In genomic region chr17:8138672-8139371, GRCh38 we compare ENCODE assay signal across 8 cellular contexts. TPM values are rescaled to one million over a fixed set of nuclear protein-coding genes. Genes with fewer than 3 reads are reported as not detected.
DNase-seq lines count a peak whose midpoint lies in the region; ATAC-seq, FAIRE-seq and TF ChIP-seq lines count a peak whose summit lies in the region.

No MANE protein-coding gene starts in this region.

- FAIRE-seq in GM19239 (lab: Jason Lieb, UNC) = peak; percentile 100

- CTCF ChIA-PET in BJ (lab: Yijun Ruan, JAX) = interaction anchor here (0.6 to 3.3 kb wide), 12 partner anchors 9 to 110 kb away, joined by 3 to 31 read pairs (median 6); partner anchors contain the start of genes ALOXE3 and HES7

- POLR2A ChIA-PET in BJ (lab: Charles Lee) = interaction anchor here (1.1 to 1.9 kb wide), 2 partner anchors 18 to 20 kb away, joined by 6 to 16 read pairs; no protein-coding TSS in a partner anchor

- TF ChIP-seq CTCF in BJ (IDR thresholded peaks at IDR 0.05; ENCODE audit: insufficient read depth, low read depth, low read length) (peak; percentile 86), coronary artery (IDR thresholded peaks at IDR 0.05) (peak; percentile 93)

- H3K27ac ChIP-seq in coronary artery = peak overlapping the region; percentile 89 to 93

- peak; percentile 92 for DNase-seq in BJ (ENCODE audit: low read depth)
- DNase-seq in GM19239 (ENCODE audit: insufficient read length, low spot score) = peak; percentile 86
- DNase-seq in NCI-H524 (lab: John Stamatoyannopoulos, UW) = peak; percentile 76 to 91
- peak; percentile 98 for DNase-seq in activated CD4-positive, alpha-beta T cell treated with anti-CD3 and anti-CD28 coated beads for 48 hours
- DNase-seq in coronary artery (ENCODE audit: low spot score) = peak; percentile 96
- peak; percentile 87 for DNase-seq in left lobe of liver (ENCODE audit: low spot score)
- DNase-seq in stimulated activated CD4-positive, alpha-beta T cell treated with anti-CD3 and anti-CD28 coated beads, Interleukin-2, amount 100 ng/mL, for 24 hours = peak; percentile 98

- peak; percentile 81 for ATAC-seq in HG03442 (IDR thresholded peaks at IDR 0.05; ENCODE audit: unreplicated experiment)
- peak; percentile 80 for ATAC-seq in left lobe of liver

- peak overlapping the region; percentile 47 for H3K4me3 ChIP-seq in BJ (ENCODE audit: low read depth, low read length)
- H3K4me3 ChIP-seq in coronary artery = peak overlapping the region; percentile 56

- no peaks in the 10 kb centered on the region for H3K27me3 ChIP-seq in BJ (ENCODE audit: control insufficient read depth, insufficient read depth, low read length)

- H3K36me3 ChIP-seq in BJ (ENCODE audit: control insufficient read depth, insufficient read depth, low read length) = peaks cover 19% of the 10 kb centered on the region

RNA-seq across cellular contexts. Expression of gene PER1, which starts 13.4 kb away (rescaled TPM):
- 5.1 and 7.7 TPM in 2 replicates for polyA plus RNA-seq in BJ (2011; rRNA removed)
- 11.4 and 32.7 TPM in 2 replicates for polyA minus RNA-seq in BJ (2011; rRNA and poly(A)+ RNA removed)
- total RNA-seq in left lobe of liver = 108 TPM

RNA-seq across cellular contexts. Expression of gene HES7, which starts 14.9 kb away (rescaled TPM):
- not detected in 2 replicates for polyA plus RNA-seq in BJ (2011; rRNA removed)
- polyA minus RNA-seq in BJ (2011; rRNA and poly(A)+ RNA removed) = 0.09 TPM in 1 of 2 replicates, not detected in the other
- total RNA-seq in left lobe of liver = not detected

RNA-seq across cellular contexts. Expression of gene ALOXE3, which starts 20.5 kb away (rescaled TPM):
- polyA plus RNA-seq in BJ (2011; rRNA removed) = 0.04 and 0.10 TPM in 2 replicates
- polyA minus RNA-seq in BJ (2011; rRNA and poly(A)+ RNA removed) = 0.05 TPM in 1 of 2 replicates, not detected in the other
- not detected for total RNA-seq in left lobe of liver

RNA-seq across cellular contexts. Expression of gene VAMP2, which starts 23.9 kb away (rescaled TPM):
- polyA plus RNA-seq in BJ (2011; rRNA removed) = 20.1 and 22.8 TPM in 2 replicates
- 7.4 and 9.6 TPM in 2 replicates for polyA minus RNA-seq in BJ (2011; rRNA and poly(A)+ RNA removed)
- total RNA-seq in left lobe of liver = 18.1 TPM

RNA-seq across cellular contexts. Expression of gene TMEM107, which starts 37.4 kb away (rescaled TPM):
- 13.6 and 14.5 TPM in 2 replicates for polyA plus RNA-seq in BJ (2011; rRNA removed)
- 52.2 and 57.1 TPM in 2 replicates for polyA minus RNA-seq in BJ (2011; rRNA and poly(A)+ RNA removed)
- total RNA-seq in left lobe of liver = 3.6 TPM

Comparison
In these comparisons a context has a peak if more than half of its experiments do, and no peak if none do; other contexts are left out.
1. Peak in every context shown above with its lines: DNase-seq, ATAC-seq, H3K4me3 ChIP-seq and H3K27ac ChIP-seq.